ENCODE assay signal across 9 cellular contexts in the genomic region with DNA sequence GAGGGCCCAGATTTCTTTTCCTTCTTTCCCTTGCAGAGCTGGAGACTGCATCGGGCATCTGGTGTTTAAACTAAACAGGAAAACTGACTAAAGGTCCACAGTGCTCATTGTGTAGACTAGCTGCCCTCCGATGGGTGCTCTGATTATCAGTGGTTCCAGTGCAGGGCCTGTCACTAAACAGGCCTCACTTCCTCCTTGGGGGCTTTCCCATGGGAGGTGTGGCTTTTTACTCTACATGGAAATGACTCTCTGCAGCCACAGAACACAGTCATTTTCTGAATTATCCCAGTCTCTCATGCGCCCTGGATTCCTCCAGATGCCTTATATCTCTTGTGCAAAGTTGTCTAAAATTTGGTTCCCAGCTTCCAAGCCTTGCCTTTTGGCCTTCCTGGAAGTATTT.
DNase-seq lines count a peak whose midpoint lies in the region; ATAC-seq, FAIRE-seq and TF ChIP-seq lines count a peak whose summit lies in the region.
"Had no signal": no experiment of that assay in that cellular context is flagged by ENCODE, and none has a peak within 500 bp of the region (broad histone marks: within the 10 kb centered on the region; RNA-seq: fewer than 3 reads in every experiment).

No MANE protein-coding gene starts in this region.

- TF ChIP-seq CTCF in sigmoid colon (IDR thresholded peaks at IDR 0.05): no peak

- peaks cover 0 to 30% (median 6%) of the 10 kb centered on the region in 4 donors for H3K4me1 ChIP-seq in sigmoid colon

- WGBS in sigmoid colon, 2 donors: 24 to 32% methylated on average over 3 of the region's 3 CpGs

- H3K36me3 ChIP-seq in sigmoid colon: peaks cover 0 to 64% (median under 1%) of the 10 kb centered on the region in 4 donors

- H3K27ac ChIP-seq in sigmoid colon: no peak overlapping the region

- H3K4me3 ChIP-seq in sigmoid colon: no peak overlapping the region

- FAIRE-seq in H54 (lab: Jason Lieb, UNC): no peak

- no peaks in the 10 kb centered on the region for H3K9me3 ChIP-seq in sigmoid colon

- intact Hi-C loops in left colon (cut with DNase I, micrococcal nuclease) (no loop called here), sigmoid colon (cut with DNase I) (no loop called here)

- DNase-seq in left colon (no peak), T-helper 9 cell (no peak), NCI-H128 (lab: John Stamatoyannopoulos, UW; ENCODE audit: unreplicated experiment) (no peak), sigmoid colon (no peak), H54 (ENCODE audit: insufficient read length, low spot score) (no peak)
- DNase-seq: activated CD4-positive, alpha-beta T cell treated with anti-CD3 and anti-CD28 coated beads, Interleukin-2, amount 50 U/mL, for 1 hour had no signal

- no peaks in the 10 kb centered on the region for H3K27me3 ChIP-seq in sigmoid colon

- TF ChIP-seq POLR2A in sigmoid colon (IDR thresholded peaks at IDR 0.05) (no peak), H54 (IDR thresholded peaks at IDR 0.05; ENCODE audit: low read depth, low read length) (no peak)

- ATAC-seq in GM18502 (IDR thresholded peaks at IDR 0.05; ENCODE audit: poor library complexity, unreplicated experiment): peak; percentile 99
- peak; percentile 92 for ATAC-seq in GM21576 (IDR thresholded peaks at IDR 0.05; ENCODE audit: unreplicated experiment)
- peak; percentile 87 for ATAC-seq in HG03575 (IDR thresholded peaks at IDR 0.05; ENCODE audit: extremely low read depth, insufficient number of reproducible peaks, low FRiP score, unreplicated experiment)
- ATAC-seq in left colon: peak; percentile 59

- no peak for TF ChIP-seq EP300 in sigmoid colon (IDR thresholded peaks at IDR 0.05)
